In genomic region chr1:185317886-185318310, GRCh38 we compare ENCODE assay signal across 8 cellular contexts. TPM values are rescaled to one million over a fixed set of nuclear protein-coding genes. Genes with fewer than 3 reads are reported as not detected.
DNase-seq lines count a peak whose midpoint lies in the region; ATAC-seq and TF ChIP-seq lines count a peak whose summit lies in the region.

No MANE protein-coding gene starts in this region.

- H3K27me3 ChIP-seq in tibial nerve = no peaks in the 10 kb centered on the region

- H3K36me3 ChIP-seq in tibial nerve = no peaks in the 10 kb centered on the region

- no peak for TF ChIP-seq CTCF in fibroblast of pulmonary artery (IDR thresholded peaks at IDR 0.05; ENCODE audit: low read length, missing control alignments)
- no peak for TF ChIP-seq CTCF in osteocyte (IDR thresholded peaks at IDR 0.05)
- no peak for TF ChIP-seq CTCF in tibial nerve (IDR thresholded peaks at IDR 0.05)

- peak; percentile 49 for ATAC-seq in GM18867 (IDR thresholded peaks at IDR 0.05; ENCODE audit: unreplicated experiment)
- ATAC-seq in HG03095 (IDR thresholded peaks at IDR 0.05; ENCODE audit: unreplicated experiment) = peak; percentile 37

- peak overlapping the region; percentile 96 to 99 (median 98) for H3K27ac ChIP-seq in tibial nerve

- in situ Hi-C loops in ACHN (cut with HindIII; ENCODE audit: low pct_ligation_motif_present, low pct_unique_long_range_greater_than_20kb, low sequenced_read_pairs) = no loop called here

- peak; percentile 60 for DNase-seq in ACHN
- DNase-seq in NCI-H526 (lab: John Stamatoyannopoulos, UW) = peak; percentile 87 to 88
- peak; percentile 62 for DNase-seq in activated T-cell treated with anti-CD3 and anti-CD28 coated beads for 48 hours (ENCODE audit: low read depth)
- DNase-seq in fibroblast of pulmonary artery (ENCODE audit: low read depth) = no peak
- no peak for DNase-seq in osteocyte (ENCODE audit: extremely low spot score, unreplicated experiment)
- no peak for DNase-seq in tibial nerve (ENCODE audit: low spot score in 2 of 2)

- H3K27ac Mint-ChIP-seq in osteocyte (ENCODE audit: unreplicated experiment) = peak overlapping the region; percentile 97

- no peak for TF ChIP-seq EP300 in tibial nerve (IDR thresholded peaks at IDR 0.05)

- H3K4me3 ChIP-seq in fibroblast of pulmonary artery (replicated peaks; ENCODE audit: low read depth, low read length) (peak overlapping the region; percentile 94), tibial nerve (peak overlapping the region; percentile 84 to 97 (median 90))

- no peak for TF ChIP-seq POLR2A in tibial nerve (IDR thresholded peaks at IDR 0.05)

- H3K27me3 Mint-ChIP-seq in osteocyte (ENCODE audit: unreplicated experiment) = no peaks in the 10 kb centered on the region

- peaks cover 43% of the 10 kb centered on the region for H3K4me1 Mint-ChIP-seq in osteocyte (ENCODE audit: unreplicated experiment)

- H3K4me3 Mint-ChIP-seq in osteocyte (ENCODE audit: unreplicated experiment) = peak overlapping the region; percentile 95

- no peaks in the 10 kb centered on the region for H3K9me3 ChIP-seq in tibial nerve

- peaks cover 0 to 44% (median 18%) of the 10 kb centered on the region in 4 donors for H3K4me1 ChIP-seq in tibial nerve

- no peaks in the 10 kb centered on the region for H3K9me3 Mint-ChIP-seq in osteocyte (ENCODE audit: unreplicated experiment)

- WGBS in tibial nerve, 2 donors = 22 to 27% methylated on average over 11 of the region's 11 CpGs

- peaks cover 1% of the 10 kb centered on the region for H3K36me3 Mint-ChIP-seq in osteocyte (ENCODE audit: unreplicated experiment)

RNA-seq across cellular contexts. Expression of gene IVNS1ABP, which starts 0.9 kb away (rescaled TPM):
- total RNA-seq in osteocyte = 123 and 130 TPM in 2 replicates
- 100 to 1,000 TPM in 1 of 4 donors, 10 to 100 TPM in 3; 41.8 to 125 (median 66.7) TPM for total RNA-seq in tibial nerve

Comparison
In these comparisons a context has a peak if more than half of its experiments do, and no peak if none do; other contexts are left out.
1. DNase-seq: peak in ACHN (single experiment), NCI-H526 (2 of 2) and activated T-cell treated with anti-CD3 and anti-CD28 coated beads for 48 hours (single experiment); none in fibroblast of pulmonary artery (single experiment), osteocyte (single experiment) and tibial nerve (0 of 2).